8 cellular contexts compared by ENCODE assay signal in genomic region chr6:33418690-33419291, GRCh38. TPM values are rescaled to one million over a fixed set of nuclear protein-coding genes. Genes with fewer than 3 reads are reported as not detected.
DNase-seq lines count a peak whose midpoint lies in the region; ATAC-seq and TF ChIP-seq lines count a peak whose summit lies in the region.

No MANE protein-coding gene starts in this region.

- no peaks in the 10 kb centered on the region for H3K27me3 Mint-ChIP-seq in activated naive CD4-positive, alpha-beta T cell treated with anti-CD3 and anti-CD28 coated beads, Interleukin-2, amount 50 U/mL, for 24 hours

- H3K36me3 Mint-ChIP-seq in activated naive CD4-positive, alpha-beta T cell treated with anti-CD3 and anti-CD28 coated beads, Interleukin-2, amount 50 U/mL, for 24 hours: peaks cover 8% of the 10 kb centered on the region
- peaks cover 65% of the 10 kb centered on the region for H3K36me3 Mint-ChIP-seq in stimulated activated effector memory CD8-positive, alpha-beta T cell treated with anti-CD3 and anti-CD28 coated beads, Interleukin-12 subunit alpha, Interleukin-12 subunit beta, amount 100 ng/mL, for 72 hours

- TF ChIP-seq CTCF in cardiac muscle cell (IDR thresholded peaks at IDR 0.05; ENCODE audit: low read depth, low read length): no peak

- intact Hi-C loops in left ventricle myocardium superior (cut with micrococcal nuclease): no loop called here

- H3K4me3 Mint-ChIP-seq in activated naive CD4-positive, alpha-beta T cell treated with anti-CD3 and anti-CD28 coated beads, Interleukin-2, amount 50 U/mL, for 24 hours: peak overlapping the region; percentile 95
- H3K4me3 Mint-ChIP-seq in stimulated activated effector memory CD8-positive, alpha-beta T cell treated with anti-CD3 and anti-CD28 coated beads, Interleukin-12 subunit alpha, Interleukin-12 subunit beta, amount 100 ng/mL, for 72 hours: peak overlapping the region; percentile 89

- H3K4me1 Mint-ChIP-seq in activated naive CD4-positive, alpha-beta T cell treated with anti-CD3 and anti-CD28 coated beads, Interleukin-2, amount 50 U/mL, for 24 hours: peaks cover 85% of the 10 kb centered on the region
- H3K4me1 Mint-ChIP-seq in stimulated activated effector memory CD8-positive, alpha-beta T cell treated with anti-CD3 and anti-CD28 coated beads, Interleukin-12 subunit alpha, Interleukin-12 subunit beta, amount 100 ng/mL, for 72 hours: peaks cover 80% of the 10 kb centered on the region

- H3K9me3 Mint-ChIP-seq in activated naive CD4-positive, alpha-beta T cell treated with anti-CD3 and anti-CD28 coated beads, Interleukin-2, amount 50 U/mL, for 24 hours: no peaks in the 10 kb centered on the region
- H3K9me3 Mint-ChIP-seq in stimulated activated effector memory CD8-positive, alpha-beta T cell treated with anti-CD3 and anti-CD28 coated beads, Interleukin-12 subunit alpha, Interleukin-12 subunit beta, amount 100 ng/mL, for 72 hours: no peaks in the 10 kb centered on the region

- H3K9me3 ChIP-seq in cardiac muscle cell (ENCODE audit: low read depth): no peaks in the 10 kb centered on the region

- peak overlapping the region; percentile 33 for H3K4me3 ChIP-seq in cardiac muscle cell
- peak overlapping the region; percentile 33 for H3K4me3 ChIP-seq in iPS-11a (ENCODE audit: low read depth, low read length)

- peak overlapping the region; percentile 96 for H3K27ac ChIP-seq in cardiac muscle cell

- H3K36me3 ChIP-seq in cardiac muscle cell: peaks cover 19% of the 10 kb centered on the region

- no peaks in the 10 kb centered on the region for H3K27me3 ChIP-seq in cardiac muscle cell

- H3K4me1 ChIP-seq in cardiac muscle cell (ENCODE audit: low read depth): peaks cover 28% of the 10 kb centered on the region

- H3K27ac Mint-ChIP-seq in activated naive CD4-positive, alpha-beta T cell treated with anti-CD3 and anti-CD28 coated beads, Interleukin-2, amount 50 U/mL, for 24 hours: peak overlapping the region; percentile 97
- peak overlapping the region; percentile 99 for H3K27ac Mint-ChIP-seq in stimulated activated effector memory CD8-positive, alpha-beta T cell treated with anti-CD3 and anti-CD28 coated beads, Interleukin-12 subunit alpha, Interleukin-12 subunit beta, amount 100 ng/mL, for 72 hours

- ATAC-seq in left ventricle myocardium superior: no peak
- peak; percentile 22 for ATAC-seq in stimulated activated effector memory CD8-positive, alpha-beta T cell treated with anti-CD3 and anti-CD28 coated beads, Interleukin-12 subunit alpha, Interleukin-12 subunit beta, amount 100 ng/mL, for 72 hours
- no peak for ATAC-seq in GM21515 (IDR thresholded peaks at IDR 0.05; ENCODE audit: unreplicated experiment)
- no peak for ATAC-seq in HG02970 (IDR thresholded peaks at IDR 0.05; ENCODE audit: low FRiP score, unreplicated experiment)

- DNase-seq in cardiac muscle cell (ENCODE audit: low read depth in 1 of 2, low spot score in 1 of 2) (peak in 1 of 2 donors; percentile 46), left ventricle myocardium superior (no peak), occipital lobe (lab: John Stamatoyannopoulos, UW) (no peak)
- DNase-seq in stimulated activated effector memory CD8-positive, alpha-beta T cell treated with anti-CD3 and anti-CD28 coated beads, Interleukin-12 subunit alpha, Interleukin-12 subunit beta, amount 100 ng/mL, for 72 hours (ENCODE audit: low spot score in 2 of 2): peak in 1 of 2 donors; percentile 70

RNA-seq across cellular contexts. Expression of gene CUTA, which starts 0.9 kb away (rescaled TPM):
- total RNA-seq in cardiac muscle cell (304 and 348 TPM in 2 replicates), left ventricle myocardium superior (120 TPM), occipital lobe (59.1 TPM)
- polyA plus RNA-seq in cardiac muscle cell: 426 and 501 TPM in 2 replicates

RNA-seq across cellular contexts. Expression of gene SYNGAP1, which starts 1.1 kb away (rescaled TPM):
- total RNA-seq in cardiac muscle cell (14.9 and 20.2 TPM in 2 replicates), left ventricle myocardium superior (6.2 TPM), occipital lobe (21.5 TPM)
- polyA plus RNA-seq in cardiac muscle cell: 6.8 and 10.5 TPM in 2 replicates

RNA-seq across cellular contexts. Expression of gene PHF1, which starts 8.0 kb away (rescaled TPM):
- 61.9 and 116 TPM in 2 replicates for total RNA-seq in cardiac muscle cell
- polyA plus RNA-seq in cardiac muscle cell: 34.5 and 62.1 TPM in 2 replicates
- total RNA-seq in left ventricle myocardium superior: 51.9 TPM
- total RNA-seq in occipital lobe: 17.9 TPM

RNA-seq across cellular contexts. Expression of gene KIFC1, which starts 27.2 kb away (rescaled TPM):
- total RNA-seq in cardiac muscle cell (14.0 and 69.2 TPM in 2 replicates), left ventricle myocardium superior (0.74 TPM), occipital lobe (3.6 TPM)
- 9.4 and 33.3 TPM in 2 replicates for polyA plus RNA-seq in cardiac muscle cell

RNA-seq across cellular contexts. Expression of gene ZBTB9, which starts 35.6 kb away (rescaled TPM):
- 5.5 and 7.8 TPM in 2 replicates for total RNA-seq in cardiac muscle cell
- polyA plus RNA-seq in cardiac muscle cell: 9.5 and 11.2 TPM in 2 replicates
- total RNA-seq in left ventricle myocardium superior: 5.1 TPM
- 9.2 TPM for total RNA-seq in occipital lobe
